In the genomic region with DNA sequence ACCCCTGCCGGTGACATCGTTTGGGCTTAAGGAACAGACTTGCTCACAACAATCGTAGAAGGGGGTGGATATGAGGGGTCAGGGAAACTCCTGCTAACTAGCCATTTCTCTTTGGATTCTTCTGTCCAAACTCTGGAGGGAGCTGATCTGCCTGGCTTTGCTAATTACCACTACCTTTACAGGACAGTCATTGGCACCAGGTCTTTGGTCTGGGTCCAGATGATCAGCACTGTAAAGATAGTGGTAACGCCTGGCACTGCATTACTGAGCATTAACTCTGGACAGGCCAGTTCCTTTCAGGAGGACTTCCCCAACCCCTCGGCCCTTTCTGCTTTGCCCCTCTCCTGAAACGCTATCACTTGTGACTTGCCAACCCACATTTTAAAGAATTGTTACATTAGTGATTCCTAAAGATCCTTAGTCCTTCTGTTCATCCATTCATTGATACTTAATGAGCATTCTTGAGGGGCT, we compare ENCODE assay signal across 8 cellular contexts. TPM values are rescaled to one million over a fixed set of nuclear protein-coding genes. Genes with fewer than 3 reads are reported as not detected.
A peak's percentile ranks its signal among the peaks of the same experiment; 100 is the strongest.
DNase-seq lines count a peak whose midpoint lies in the region; ATAC-seq and TF ChIP-seq lines count a peak whose summit lies in the region.

No MANE protein-coding gene starts in this region.

- DNase-seq in chondrocyte (ENCODE audit: low spot score) (no peak), DMS53 (lab: John Stamatoyannopoulos, UW) (no peak), amygdala (lab: John Stamatoyannopoulos, UW) (no peak)

- no peaks in the 10 kb centered on the region for H3K27me3 ChIP-seq in KMS-11 (ENCODE audit: insufficient read depth, low read depth)

- H3K36me3 Mint-ChIP-seq in chondrocyte (ENCODE audit: low read depth), result peaks cover 12% of the 10 kb centered on the region

- H3K27ac Mint-ChIP-seq in chondrocyte (ENCODE audit: unreplicated experiment), result peak overlapping the region; percentile 97

- H3K4me2 ChIP-seq in KMS-11, result peak overlapping the region; percentile 95

- H2AFZ ChIP-seq in KMS-11 (ENCODE audit: low read depth), result 0 out of 2 replicates have a peak overlapping the region, but pooled peaks have one; percentile 47

- no peaks in the 10 kb centered on the region for H3K9me3 Mint-ChIP-seq in chondrocyte (ENCODE audit: low read depth)

- H3K27ac ChIP-seq in 22Rv1, result peak overlapping the region; percentile 94
- H3K27ac ChIP-seq in KMS-11, result peak overlapping the region; percentile 57; the same call in 1 of the 2 replicates
- H3K27ac ChIP-seq in mesodermal cell (ENCODE audit: low read depth, low read length, severe bottlenecking), result peak overlapping the region; percentile 93

- 15 to 25% methylated on average over 1 to 6 of the region's 6 CpGs for WGBS in mesodermal cell (ENCODE audit: insufficient coverage in 2 of 2), 2 experiments

- TF ChIP-seq CTCF in 22Rv1 (IDR thresholded peaks at IDR 0.05) (0 out of 2 replicates have a peak, but pooled peaks have one; percentile 2), KMS-11 (conservative IDR thresholded peaks at IDR 0.05; ENCODE audit: low read depth, low read length) (no peak), chondrocyte (IDR thresholded peaks at IDR 0.05) (no peak)

- H3K79me2 ChIP-seq in KMS-11 (ENCODE audit: insufficient read depth, low read depth), result peaks cover 43% of the 10 kb centered on the region; the same call in 1 of the 2 replicates

- H4K20me1 ChIP-seq in KMS-11 (ENCODE audit: insufficient read depth), result no peaks in the 10 kb centered on the region

- H3K9ac ChIP-seq in KMS-11, result peak overlapping the region; percentile 77

- peak overlapping the region; percentile 98 for H3K4me3 Mint-ChIP-seq in chondrocyte (ENCODE audit: unreplicated experiment)

- H3K27me3 Mint-ChIP-seq in chondrocyte (ENCODE audit: low read depth), result no peaks in the 10 kb centered on the region

- H3K36me3 ChIP-seq in KMS-11 (ENCODE audit: insufficient read depth) (no peaks in the 10 kb centered on the region; the same call in 1 of the 2 replicates), mesodermal cell (ENCODE audit: control insufficient read depth, insufficient read depth, low read length) (peaks cover 33% of the 10 kb centered on the region)

- H3K4me1 ChIP-seq in KMS-11 (ENCODE audit: low read depth, poor library complexity, severe bottlenecking) (peaks cover 18% of the 10 kb centered on the region), mesodermal cell (ENCODE audit: control insufficient read depth, insufficient read depth, low read length, poor library complexity, severe bottlenecking) (peaks cover 16% of the 10 kb centered on the region)

- H3K9me3 ChIP-seq in mesodermal cell (ENCODE audit: control insufficient read depth, low read length), result no peaks in the 10 kb centered on the region

- no peak for ATAC-seq in GM19351 (IDR thresholded peaks at IDR 0.05; ENCODE audit: unreplicated experiment)
- no peak for ATAC-seq in GM19455 (IDR thresholded peaks at IDR 0.05; ENCODE audit: unreplicated experiment)

- H3K4me3 ChIP-seq in KMS-11 (IDR thresholded peaks at IDR 0.05; ENCODE audit: insufficient read depth, low read depth, low read length) (peak overlapping the region; percentile 50), mesodermal cell (ENCODE audit: extremely low read depth, insufficient read depth, low read length, poor library complexity, severe bottlenecking) (peak overlapping the region; percentile 75)

- peaks cover 57% of the 10 kb centered on the region for H3K4me1 Mint-ChIP-seq in chondrocyte (ENCODE audit: low read depth)

RNA-seq across cellular contexts. Expression of gene UQCC5, which starts 0.8 kb away (rescaled TPM):
- total RNA-seq in chondrocyte, result 13.7 to 30.4 TPM (median 16.9 TPM) in 3 replicates
- polyA plus RNA-seq in mesodermal cell (2013, experiment 1 of 2), result 40.7 TPM
- 32.5 TPM for polyA plus RNA-seq in mesodermal cell (2013, experiment 2 of 2)

RNA-seq across cellular contexts. Expression of gene NT5DC2, which starts 3.5 kb away (rescaled TPM):
- 283 to 309 TPM (median 298 TPM) in 3 replicates for total RNA-seq in chondrocyte
- 292 TPM for polyA plus RNA-seq in mesodermal cell (2013, experiment 1 of 2)
- polyA plus RNA-seq in mesodermal cell (2013, experiment 2 of 2), result 250 TPM

RNA-seq across cellular contexts. Expression of gene STAB1, which starts 42.1 kb away (rescaled TPM):
- total RNA-seq in chondrocyte, result not detected in 3 replicates
- 14.5 TPM for polyA plus RNA-seq in mesodermal cell (2013, experiment 1 of 2)
- 8.7 TPM for polyA plus RNA-seq in mesodermal cell (2013, experiment 2 of 2)
